Comparison of ENCODE assay signal across 16 cellular contexts in the genomic region with DNA sequence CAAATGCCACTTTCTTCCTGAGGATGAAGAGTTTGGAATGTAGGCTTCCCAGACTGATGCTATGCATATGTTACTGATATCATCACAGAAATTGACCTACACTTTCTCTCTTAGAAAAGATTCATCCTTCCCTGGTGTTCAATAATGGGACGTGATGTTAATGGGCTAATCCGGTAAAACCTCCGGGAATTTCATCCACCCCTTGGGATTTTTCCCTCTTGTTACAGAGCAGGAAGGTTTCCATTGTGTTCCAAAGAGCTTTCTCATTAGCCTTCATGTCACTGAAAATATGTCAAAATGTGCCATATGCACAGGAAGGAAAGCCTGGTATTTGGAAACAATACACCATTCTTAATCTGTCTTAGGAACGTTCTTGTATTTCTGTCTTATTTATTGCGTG. TPM values are rescaled to one million over a fixed set of nuclear protein-coding genes. Genes with fewer than 3 reads are reported as not detected.
DNase-seq lines count a peak whose midpoint lies in the region; ATAC-seq and TF ChIP-seq lines count a peak whose summit lies in the region.
"Had no signal": no experiment of that assay in that cellular context is flagged by ENCODE, and none has a peak within 500 bp of the region (broad histone marks: within the 10 kb centered on the region; RNA-seq: fewer than 3 reads in every experiment).

No MANE protein-coding gene starts in this region.

- POLR2A ChIA-PET in activated CD4-positive, alpha-beta memory T cell treated with anti-CD3 and anti-CD28 coated beads, Interleukin-2, amount 10 ng/mL, durations not matched to agents 7 days and 5 days (lab: Charles Lee) = no interaction called here

- no peak for ATAC-seq in heart left ventricle
- ATAC-seq: GM23338 had no signal

- no peaks in the 10 kb centered on the region for H3K36me3 Mint-ChIP-seq in activated CD4-positive, alpha-beta memory T cell treated with anti-CD3 and anti-CD28 coated beads, Interleukin-2, amount 10 ng/mL, durations not matched to agents 7 days and 5 days (ENCODE audit: low read depth)
- H3K36me3 Mint-ChIP-seq: CD4-positive, alpha-beta memory T cell had no signal

- no peak overlapping the region for H3K27ac ChIP-seq in neural cell (ENCODE audit: low read length)
- no peak overlapping the region for H3K27ac ChIP-seq in heart left ventricle
- H3K27ac ChIP-seq: C4-2B had no signal

- TF ChIP-seq EP300 in neural cell (conservative IDR thresholded peaks at IDR 0.05; ENCODE audit: poor library complexity, severe bottlenecking) = no peak

- H3K4me3 ChIP-seq in AG10803 (ENCODE audit: low read length) = no peak overlapping the region
- no peak overlapping the region for H3K4me3 ChIP-seq in HAP-1
- H3K4me3 ChIP-seq in neural cell (ENCODE audit: low read length) = no peak overlapping the region
- no peak overlapping the region for H3K4me3 ChIP-seq in heart left ventricle
- H3K4me3 ChIP-seq: GM23338 had no signal

- no peaks in the 10 kb centered on the region for H3F3A ChIP-seq in neural cell (ENCODE audit: insufficient read depth, low read length, poor library complexity, severe bottlenecking)

- H3K9ac ChIP-seq in neural cell (ENCODE audit: low read length) = no peak overlapping the region

- H3K9me2 ChIP-seq in neural cell (ENCODE audit: insufficient read depth, low read length) = no peaks in the 10 kb centered on the region

- DNase-seq in AG10803 (ENCODE audit: low read depth) (peak; percentile 37), HAP-1 (ENCODE audit: low spot score in 2 of 2) (peak; percentile 67 to 86), dermis blood vessel endothelial cell (peak; percentile 41), heart left ventricle (no peak)
- DNase-seq in activated CD4-positive, CD25-positive, alpha-beta regulatory T cell treated with anti-CD3 and anti-CD28 coated beads, Interleukin-2, amount 50 U/mL, for 72 hours = no peak
- DNase-seq in activated CD4-positive, alpha-beta memory T cell treated with anti-CD3 and anti-CD28 coated beads, Interleukin-2, amount 10 ng/mL, durations not matched to agents 7 days and 5 days = no peak
- DNase-seq: BE2C; CD4-positive, alpha-beta memory T cell; COR-L47; DND-41; GDM1; H7 had no signal

- H3K27me3 Mint-ChIP-seq in activated CD4-positive, alpha-beta memory T cell treated with anti-CD3 and anti-CD28 coated beads, Interleukin-2, amount 10 ng/mL, durations not matched to agents 7 days and 5 days = peaks cover 6% of the 10 kb centered on the region
- H3K27me3 Mint-ChIP-seq: CD4-positive, alpha-beta memory T cell had no signal

- no peak overlapping the region for H3K4me2 ChIP-seq in neural cell (ENCODE audit: low read length)
- H3K4me2 ChIP-seq: GM23338 had no signal

- no peak overlapping the region for H3K27ac Mint-ChIP-seq in activated CD4-positive, alpha-beta memory T cell treated with anti-CD3 and anti-CD28 coated beads, Interleukin-2, amount 10 ng/mL, durations not matched to agents 7 days and 5 days
- H3K27ac Mint-ChIP-seq: GM23338 had no signal

- intact Hi-C loops in heart left ventricle (cut with DNase I) = no loop called here

- no peak for TF ChIP-seq RAD21 in neural cell (conservative IDR thresholded peaks at IDR 0.05)

- no peak for TF ChIP-seq POLR2A in heart left ventricle (IDR thresholded peaks at IDR 0.05)

- CTCF ChIA-PET in activated CD4-positive, alpha-beta memory T cell treated with anti-CD3 and anti-CD28 coated beads, Interleukin-2, amount 10 ng/mL, durations not matched to agents 7 days and 5 days (lab: Charles Lee) = no interaction called here

- no peak overlapping the region for H3K4me3 Mint-ChIP-seq in activated CD4-positive, alpha-beta memory T cell treated with anti-CD3 and anti-CD28 coated beads, Interleukin-2, amount 10 ng/mL, durations not matched to agents 7 days and 5 days
- H3K4me3 Mint-ChIP-seq: CD4-positive, alpha-beta memory T cell; GM23338 had no signal

- H2AFZ ChIP-seq in neural cell (ENCODE audit: low read depth, low read length) = no peak overlapping the region
- H2AFZ ChIP-seq: GM23338 had no signal

- in situ Hi-C loops in HAP-1 (cut with MboI; ENCODE audit: low sequenced_read_pairs) = no loop called here

- H4K20me1 ChIP-seq in neural cell (ENCODE audit: insufficient read depth) = no peaks in the 10 kb centered on the region

- no peaks in the 10 kb centered on the region for H3K79me2 ChIP-seq in neural cell (replicated peaks; ENCODE audit: insufficient read depth, low read length)

- 61 to 76% (median 67%) methylated on average over 5 of the region's 5 CpGs for WGBS in heart left ventricle, 4 donors

- H3K9me3 Mint-ChIP-seq in activated CD4-positive, alpha-beta memory T cell treated with anti-CD3 and anti-CD28 coated beads, Interleukin-2, amount 10 ng/mL, durations not matched to agents 7 days and 5 days = no peaks in the 10 kb centered on the region
- H3K9me3 Mint-ChIP-seq: CD4-positive, alpha-beta memory T cell; GM23338 had no signal

- H3K9me3 ChIP-seq in HAP-1 = no peaks in the 10 kb centered on the region
- H3K9me3 ChIP-seq in neural cell (ENCODE audit: low read length) = no peaks in the 10 kb centered on the region
- no peaks in the 10 kb centered on the region for H3K9me3 ChIP-seq in heart left ventricle
- H3K9me3 ChIP-seq: BE2C had no signal

- TF ChIP-seq CTCF in AG10803 (conservative IDR thresholded peaks at IDR 0.05; ENCODE audit: low read length) (no peak), neural cell (IDR thresholded peaks at IDR 0.05; ENCODE audit: poor library complexity, severe bottlenecking) (no peak), heart left ventricle (IDR thresholded peaks at IDR 0.05) (no peak)

- H3K4me1 ChIP-seq in HAP-1 (peaks cover 15% of the 10 kb centered on the region), heart left ventricle (peaks cover 0 to 22% (median 0%) of the 10 kb centered on the region in 12 donors)
- H3K4me1 ChIP-seq: BE2C had no signal

- H3K36me3 ChIP-seq in HAP-1 (replicated peaks) (no peaks in the 10 kb centered on the region), neural cell (ENCODE audit: insufficient read depth, low read length) (no peaks in the 10 kb centered on the region), heart left ventricle (peaks cover 0 to 38% (median 11%) of the 10 kb centered on the region in 9 donors)
- H3K36me3 ChIP-seq: BE2C had no signal

- peaks cover 27% of the 10 kb centered on the region for H3K4me1 Mint-ChIP-seq in activated CD4-positive, alpha-beta memory T cell treated with anti-CD3 and anti-CD28 coated beads, Interleukin-2, amount 10 ng/mL, durations not matched to agents 7 days and 5 days

- H3K27me3 ChIP-seq in HAP-1 (ENCODE audit: low read depth) = no peaks in the 10 kb centered on the region
- no peaks in the 10 kb centered on the region for H3K27me3 ChIP-seq in neural cell (ENCODE audit: insufficient read depth, low read depth, low read length)
- no peaks in the 10 kb centered on the region for H3K27me3 ChIP-seq in heart left ventricle
- H3K27me3 ChIP-seq: BE2C had no signal

TF ChIP-seq in neural cell, 6 proteins besides CTCF, POLR2A, EP300 and RAD21:
- TF ChIP-seq REST (IDR thresholded peaks at IDR 0.05; ENCODE audit: borderline replicate concordance) (peak; percentile 39), POLR2AphosphoS5 (IDR thresholded peaks at IDR 0.05) (no peak), MXI1 (conservative IDR thresholded peaks at IDR 0.05; ENCODE audit: poor library complexity, severe bottlenecking) (no peak), EZH2 (IDR thresholded peaks at IDR 0.05; ENCODE audit: borderline replicate concordance, insufficient read depth, low read length, poor library complexity, severe bottlenecking) (no peak)

RNA-seq across cellular contexts. Expression of gene ALPK2, which starts 20.7 kb away (rescaled TPM):
- 0.09 and 0.17 TPM in 2 replicates for total RNA-seq in dermis blood vessel endothelial cell
- polyA plus RNA-seq in neural cell = not detected in 2 replicates
- under 0.01 and 0.12 TPM in 2 replicates for polyA minus RNA-seq in neural cell
- total RNA-seq in heart left ventricle = 100 to 1,000 TPM in 8 of 9 donors, 10 to 100 TPM in 1; 99.7 to 224 (median 159) TPM
- 10 to 100 TPM; 13.2 to 31.5 TPM for polyA plus RNA-seq in heart left ventricle
- under 1 TPM; 0.18 TPM for total RNA-seq in activated CD4-positive, alpha-beta memory T cell treated with anti-CD3 and anti-CD28 coated beads, Interleukin-2, amount 10 ng/mL, durations not matched to agents 7 days and 5 days
- total RNA-seq: HT-29 had no signal

Comparison
In these comparisons a context has a peak if more than half of its experiments do, and no peak if none do; other contexts are left out.
1. DNase-seq: peak in AG10803 (single experiment), HAP-1 (2 of 2) and dermis blood vessel endothelial cell (single experiment); none in activated CD4-positive, CD25-positive, alpha-beta regulatory T cell treated with anti-CD3 and anti-CD28 coated beads, Interleukin-2, amount 50 U/mL, for 72 hours (single experiment), heart left ventricle (0 of 5) and activated CD4-positive, alpha-beta memory T cell treated with anti-CD3 and anti-CD28 coated beads, Interleukin-2, amount 10 ng/mL, durations not matched to agents 7 days and 5 days (single experiment).
2. RNA of gene ALPK2, which starts 20.7 kb away (total RNA-seq): 99.7 to 224 TPM in heart left ventricle; 0.18 TPM in activated CD4-positive, alpha-beta memory T cell treated with anti-CD3 and anti-CD28 coated beads, Interleukin-2, amount 10 ng/mL, durations not matched to agents 7 days and 5 days and 0.09 to 0.17 TPM in dermis blood vessel endothelial cell; every median in the first group is over 10 times any median in the second.